23 cellular contexts compared by ENCODE assay signal in genomic region chr10:13921941-13922340, GRCh38.
"Had no signal": no experiment of that assay in that cellular context is flagged by ENCODE, and none has a peak within 500 bp of the region (broad histone marks: within the 10 kb centered on the region; RNA-seq: fewer than 3 reads in every experiment).

No MANE protein-coding gene starts in this region.

- H3K4me3 Mint-ChIP-seq: activated CD8-positive, alpha-beta T cell treated with anti-CD3 and anti-CD28 coated beads, Interleukin-2, amount 10 ng/mL, durations not matched to agents 7 days and 5 days; activated naive CD4-positive, alpha-beta T cell treated with anti-CD3 and anti-CD28 coated beads, Interleukin-2, amount 50 U/mL, for 24 hours; activated T-helper 1 cell treated with anti-CD3 and anti-CD28 coated beads, Interleukin-12 subunit alpha, Interleukin-12 subunit beta, Interleukin-2, Interleukin-4 antibody, amounts not matched to agents 30 ng/mL and 10 ng/mL and 1 ng/mL, durations not matched to agents 14 hours and 24 hours and 36 hours; brain; T-helper 2 cell treated with Interferon-gamma antibody and Interleukin-4, amounts not matched to agents 5 μg/mL and 100 μg/mL, for 36 hours had no signal

- ATAC-seq: activated CD4-positive, CD25-positive, alpha-beta regulatory T cell treated with anti-CD3 and anti-CD28 coated beads, Interleukin-2, amount 50 U/mL, for 24 hours; activated CD8-positive, alpha-beta T cell treated with anti-CD3 and anti-CD28 coated beads, Interleukin-2, amount 10 ng/mL, durations not matched to agents 7 days and 5 days had no signal

- H3K27me3 Mint-ChIP-seq: activated naive CD4-positive, alpha-beta T cell treated with anti-CD3 and anti-CD28 coated beads, Interleukin-2, amount 50 U/mL, for 24 hours had no signal

- H3K36me3 ChIP-seq: ascending aorta, cardiac muscle cell, SJSA1 had no signal

- H3K27ac Mint-ChIP-seq: activated CD8-positive, alpha-beta T cell treated with anti-CD3 and anti-CD28 coated beads, Interleukin-2, amount 10 ng/mL, durations not matched to agents 7 days and 5 days; activated naive CD4-positive, alpha-beta T cell treated with anti-CD3 and anti-CD28 coated beads, Interleukin-2, amount 50 U/mL, for 24 hours; activated T-helper 1 cell treated with anti-CD3 and anti-CD28 coated beads, Interleukin-12 subunit alpha, Interleukin-12 subunit beta, Interleukin-2, Interleukin-4 antibody, amounts not matched to agents 30 ng/mL and 10 ng/mL and 1 ng/mL, durations not matched to agents 14 hours and 24 hours and 36 hours; T-helper 2 cell treated with Interferon-gamma antibody and Interleukin-4, amounts not matched to agents 5 μg/mL and 100 μg/mL, for 36 hours had no signal

- H3K9me3 ChIP-seq: ascending aorta, SJSA1 had no signal

- H3K4me3 ChIP-seq: ascending aorta, cardiac muscle cell, SJSA1 had no signal

- H3K36me3 Mint-ChIP-seq: activated naive CD4-positive, alpha-beta T cell treated with anti-CD3 and anti-CD28 coated beads, Interleukin-2, amount 50 U/mL, for 24 hours had no signal

- DNase-seq: activated CD4-positive, alpha-beta T cell treated with anti-CD3 and anti-CD28 coated beads for 4 hours; activated CD8-positive, alpha-beta memory T cell treated with anti-CD3 and anti-CD28 coated beads, Interleukin-2, amount 50 U/mL, for 48 hours; activated CD8-positive, alpha-beta T cell treated with anti-CD3 and anti-CD28 coated beads, Interleukin-2, amount 10 ng/mL, durations not matched to agents 7 days and 5 days; activated effector memory CD4-positive, alpha-beta T cell treated with Interleukin-2 at 50 U/mL for 16 hours; activated naive CD4-positive, alpha-beta T cell; activated T-cell treated with anti-CD3 and anti-CD28 coated beads, Interleukin-2, amount 50 U/mL, for 1 hour; Kasumi-1; NCI-H1105 treated with DMSO at 0.1 percent for 48 hours; NCI-H1436 treated with DMSO at 0.1 percent for 48 hours; NCI-H187 treated with DMSO at 0.1 percent for 48 hours; NCI-H2081 treated with DMSO at 0.1 percent for 48 hours; NCI-H446; NCI-H524; SHP77; SW 1271 had no signal

- H3K27me3 ChIP-seq: ascending aorta, cardiac muscle cell, SJSA1 had no signal

- H3K9me3 Mint-ChIP-seq: activated naive CD4-positive, alpha-beta T cell treated with anti-CD3 and anti-CD28 coated beads, Interleukin-2, amount 50 U/mL, for 24 hours; activated T-helper 1 cell treated with anti-CD3 and anti-CD28 coated beads, Interleukin-12 subunit alpha, Interleukin-12 subunit beta, Interleukin-2, Interleukin-4 antibody, amounts not matched to agents 30 ng/mL and 10 ng/mL and 1 ng/mL, durations not matched to agents 14 hours and 24 hours and 36 hours; brain; T-helper 2 cell treated with Interferon-gamma antibody and Interleukin-4, amounts not matched to agents 5 μg/mL and 100 μg/mL, for 36 hours had no signal

- H3K27ac ChIP-seq: ascending aorta, cardiac muscle cell, SJSA1 had no signal
